ENCODE assay signal across 17 cellular contexts in genomic region chr12:2651061-2651965, GRCh38.
A peak's percentile ranks its signal among the peaks of the same experiment; 100 is the strongest.
DNase-seq lines count a peak whose midpoint lies in the region; ATAC-seq, FAIRE-seq and TF ChIP-seq lines count a peak whose summit lies in the region.
"Had no signal": no experiment of that assay in that cellular context is flagged by ENCODE, and none has a peak within 500 bp of the region (broad histone marks: within the 10 kb centered on the region; RNA-seq: fewer than 3 reads in every experiment).

No MANE protein-coding gene starts in this region.

- H3K9me3 ChIP-seq in left ventricle myocardium inferior (replicated peaks), result no peaks in the 10 kb centered on the region
- H3K9me3 ChIP-seq in right atrium auricular region, result no peaks in the 10 kb centered on the region
- no peaks in the 10 kb centered on the region for H3K9me3 ChIP-seq in kidney (ENCODE audit: control insufficient read depth in 1 of 2, low read length in 2 of 2)
- no peaks in the 10 kb centered on the region for H3K9me3 ChIP-seq in T-helper 17 cell (ENCODE audit: control insufficient read depth, low read length, poor library complexity, severe bottlenecking)

- DNase-seq in left ventricle myocardium inferior, result no peak
- no peak for DNase-seq in right atrium auricular region (ENCODE audit: low spot score)
- DNase-seq in kidney, result peak; percentile 67
- DNase-seq in NCI-H2227 (lab: John Stamatoyannopoulos, UW; ENCODE audit: unreplicated experiment), result no peak
- no peak for DNase-seq in T-helper 17 cell
- no peak for DNase-seq in GM19240 (ENCODE audit: insufficient read length, low spot score)
- DNase-seq: C1 segment of cervical spinal cord, DMS 273 treated with DMSO at 0.1 percent for 48 hours, NCI-H1048, NCI-H1436 treated with DMSO at 0.1 percent for 48 hours, NCI-H2081, NCI-H510A treated with DMSO at 0.1 percent for 48 hours, PC-9 had no signal

- H3K4me3 ChIP-seq in left ventricle myocardium inferior, result no peak overlapping the region
- no peak overlapping the region for H3K4me3 ChIP-seq in right atrium auricular region
- H3K4me3 ChIP-seq in kidney (ENCODE audit: low read length in 2 of 2), result no peak overlapping the region
- H3K4me3 ChIP-seq in rectal smooth muscle tissue (ENCODE audit: low read length), result no peak overlapping the region
- H3K4me3 ChIP-seq: PC-9 had no signal

- no peak for FAIRE-seq in kidney (lab: Jason Lieb, UNC)
- FAIRE-seq: GM12892, H54 had no signal

- intact Hi-C loops in left ventricle myocardium inferior (cut with micrococcal nuclease) (no loop called here), kidney (cut with DNase I) (no loop called here)

- H3K27ac ChIP-seq in left ventricle myocardium inferior (replicated peaks), result peak overlapping the region; percentile 16
- no peak overlapping the region for H3K27ac ChIP-seq in right atrium auricular region
- H3K27ac ChIP-seq in kidney (ENCODE audit: low read depth in 2 of 2, low read length in 2 of 2), result no peak overlapping the region
- peak overlapping the region; percentile 57 for H3K27ac ChIP-seq in rectal smooth muscle tissue (ENCODE audit: low read depth, low read length)
- H3K27ac ChIP-seq: PC-9 had no signal

- no peaks in the 10 kb centered on the region for H3K36me3 Mint-ChIP-seq in T-helper 17 cell (ENCODE audit: low read depth)

- H3K27me3 Mint-ChIP-seq in T-helper 17 cell, result peaks cover 49% of the 10 kb centered on the region

- H3K4me1 Mint-ChIP-seq in T-helper 17 cell, result no peaks in the 10 kb centered on the region

- TF ChIP-seq CTCF in left ventricle myocardium inferior (IDR thresholded peaks at IDR 0.05; ENCODE audit: borderline replicate concordance) (no peak), right atrium auricular region (IDR thresholded peaks at IDR 0.05) (no peak), kidney (IDR thresholded peaks at IDR 0.05; ENCODE audit: borderline replicate concordance, extremely low read depth, insufficient read depth) (no peak)

- no peak overlapping the region for H3K27ac Mint-ChIP-seq in T-helper 17 cell

- no peaks in the 10 kb centered on the region for H3K27me3 ChIP-seq in left ventricle myocardium inferior (ENCODE audit: low read depth)
- no peaks in the 10 kb centered on the region for H3K27me3 ChIP-seq in right atrium auricular region
- no peaks in the 10 kb centered on the region for H3K27me3 ChIP-seq in rectal smooth muscle tissue (ENCODE audit: control insufficient read depth, insufficient read depth, low read length)

- ATAC-seq in T-helper 17 cell (no peak), HG03175 (IDR thresholded peaks at IDR 0.05; ENCODE audit: unreplicated experiment) (no peak)

- H3K36me3 ChIP-seq in left ventricle myocardium inferior (peaks cover 48% of the 10 kb centered on the region), right atrium auricular region (peaks cover 53% of the 10 kb centered on the region), kidney (ENCODE audit: control insufficient read depth in 1 of 2, insufficient read depth in 2 of 2, low read length in 2 of 2) (no peaks in the 10 kb centered on the region), rectal smooth muscle tissue (ENCODE audit: control insufficient read depth, insufficient read depth, low read length) (peaks cover 8% of the 10 kb centered on the region)

- H3K9ac ChIP-seq in kidney (ENCODE audit: low read length in 2 of 2) (no peak overlapping the region), rectal smooth muscle tissue (ENCODE audit: low read length) (no peak overlapping the region)

- no peaks in the 10 kb centered on the region for H3K4me1 ChIP-seq in left ventricle myocardium inferior
- no peaks in the 10 kb centered on the region for H3K4me1 ChIP-seq in right atrium auricular region
- no peaks in the 10 kb centered on the region for H3K4me1 ChIP-seq in kidney (ENCODE audit: control insufficient read depth in 1 of 2, insufficient read depth in 1 of 2, low read depth in 1 of 2, low read length in 2 of 2)
- peaks cover 4% of the 10 kb centered on the region for H3K4me1 ChIP-seq in rectal smooth muscle tissue (ENCODE audit: control insufficient read depth, insufficient read depth, low read length)

- H3K4me3 Mint-ChIP-seq in T-helper 17 cell, result no peak overlapping the region

Comparison
In these comparisons a context has a peak if more than half of its experiments do, and no peak if none do; other contexts are left out.
1. H3K27ac ChIP-seq: peak in left ventricle myocardium inferior (single experiment) and rectal smooth muscle tissue (single experiment); none in right atrium auricular region (0 of 2) and kidney (0 of 2).